In genomic region chr11:108115495-108116140, GRCh38 we compare ENCODE assay signal across 8 cellular contexts. TPM values are rescaled to one million over a fixed set of nuclear protein-coding genes. Genes with fewer than 3 reads are reported as not detected.
A peak's percentile ranks its signal among the peaks of the same experiment; 100 is the strongest.
DNase-seq lines count a peak whose midpoint lies in the region; ATAC-seq and TF ChIP-seq lines count a peak whose summit lies in the region.

No MANE protein-coding gene starts in this region.

- H3K27ac ChIP-seq in lower lobe of right lung (peak overlapping the region; percentile 34), aorta (ENCODE audit: low read depth in 1 of 2, low read length in 2 of 2) (peak overlapping the region; percentile 54 to 93)

- WGBS in aorta, 2 donors = 11 to 16% methylated on average over 5 of the region's 5 CpGs

- H3K36me3 ChIP-seq in lower lobe of right lung (no peaks in the 10 kb centered on the region), aorta (ENCODE audit: control insufficient read depth in 1 of 2, insufficient read depth in 2 of 2, low read length in 1 of 2) (no peaks in the 10 kb centered on the region)

- ATAC-seq in lower lobe of right lung (peak; percentile 91 to 93), aorta (ENCODE audit: low FRiP score) (peak; percentile 93), GM21367 (IDR thresholded peaks at IDR 0.05; ENCODE audit: unreplicated experiment) (no peak)

- H3K4me1 ChIP-seq in lower lobe of right lung (peaks cover 17% of the 10 kb centered on the region), aorta (ENCODE audit: control insufficient read depth in 1 of 2, insufficient read depth in 2 of 2, low read length in 2 of 2) (peaks cover 0 to 6% of the 10 kb centered on the region in 2 donors)

- intact Hi-C loops in lower lobe of right lung (cut with DNase I) = no loop called here
- intact Hi-C loops in aorta (cut with DNase I) = no loop called here

- no peak overlapping the region for H3K4me3 ChIP-seq in lower lobe of right lung
- no peak overlapping the region for H3K4me3 ChIP-seq in aorta (ENCODE audit: low read length in 2 of 2)

- DNase-seq in EL (peak; percentile 86), NCI-H226 (peak; percentile 86), dermis blood vessel endothelial cell (peak; percentile 94), lower lobe of right lung (peak; percentile 76), aorta (peak; percentile 82 to 94), SKM-1 (lab: John Stamatoyannopoulos, UW; ENCODE audit: unreplicated experiment) (no peak)
- DNase-seq in activated CD4-positive, alpha-beta T cell treated with anti-CD3 and anti-CD28 coated beads for 4 hours = no peak

- TF ChIP-seq CTCF in lower lobe of right lung (IDR thresholded peaks at IDR 0.05) = no peak

- no peaks in the 10 kb centered on the region for H3K27me3 ChIP-seq in lower lobe of right lung (ENCODE audit: low read depth)
- H3K27me3 ChIP-seq in aorta (ENCODE audit: control insufficient read depth in 1 of 2, insufficient read depth in 2 of 2, low read length in 1 of 2) = no peaks in the 10 kb centered on the region

- H3K9me3 ChIP-seq in lower lobe of right lung (no peaks in the 10 kb centered on the region), aorta (ENCODE audit: control insufficient read depth, low read length) (no peaks in the 10 kb centered on the region)

RNA-seq across cellular contexts. Expression of gene ACAT1, which starts 5.7 kb away (rescaled TPM):
- total RNA-seq in dermis blood vessel endothelial cell (129 and 166 TPM in 2 replicates), lower lobe of right lung (69.4 TPM), aorta (10 to 100 TPM; 65.8 to 70.5 TPM)
- polyA plus RNA-seq in aorta = 100 to 1,000 TPM in 1 of 2 donors, 10 to 100 TPM in 1; 77.8 to 102 TPM

Comparison
In these comparisons a context has a peak if more than half of its experiments do, and no peak if none do; other contexts are left out.
1. DNase-seq: peak in EL (single experiment), NCI-H226 (single experiment), dermis blood vessel endothelial cell (single experiment), lower lobe of right lung (single experiment) and aorta (2 of 2); none in activated CD4-positive, alpha-beta T cell treated with anti-CD3 and anti-CD28 coated beads for 4 hours (0 of 2) and SKM-1 (single experiment).